Comparison of ENCODE assay signal across 18 cellular contexts in the genomic region with DNA sequence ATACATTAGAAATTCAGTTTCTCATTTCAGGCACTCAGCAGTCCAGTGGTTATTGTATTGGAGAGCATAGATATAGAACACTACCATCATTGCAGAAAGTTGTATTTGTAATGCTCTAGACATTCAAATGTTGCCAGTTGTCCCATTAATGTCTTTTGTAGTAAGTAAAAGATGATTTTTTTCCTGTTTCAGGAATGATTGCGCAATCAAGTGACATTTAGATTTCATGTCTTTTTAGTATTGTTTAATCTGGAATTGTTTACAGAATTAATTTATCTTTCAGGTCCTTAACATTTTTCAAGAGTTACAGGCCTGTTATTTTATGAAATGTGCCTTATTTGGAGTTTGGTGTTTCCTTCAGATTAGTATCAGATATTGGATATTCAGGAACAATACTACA.
"Had no signal": no experiment of that assay in that cellular context is flagged by ENCODE, and none has a peak within 500 bp of the region (broad histone marks: within the 10 kb centered on the region; RNA-seq: fewer than 3 reads in every experiment).

No MANE protein-coding gene starts in this region.

- H3K4me3 ChIP-seq: cardiac muscle cell, esophagus squamous epithelium, lung, mucosa of descending colon, tibial nerve had no signal

- DNase-seq: activated CD4-positive, alpha-beta memory T cell treated with anti-CD3 and anti-CD28 coated beads, Interleukin-2, amount 10 ng/mL, durations not matched to agents 7 days and 5 days; activated CD4-positive, alpha-beta T cell treated with anti-CD3 and anti-CD28 coated beads for 36 hours; activated CD8-positive, alpha-beta memory T cell treated with anti-CD3 and anti-CD28 coated beads, Interleukin-2, amount 50 U/mL, for 4 hours; esophagus squamous epithelium; glutamatergic neuron; left cardiac atrium; mucosa of descending colon; naive thymus-derived CD8-positive, alpha-beta T cell; posterior cingulate gyrus; right cardiac atrium; stimulated activated CD4-positive, alpha-beta T cell treated with anti-CD3 and anti-CD28 coated beads, Interleukin-2, amount 100 ng/mL, for 24 hours; stimulated activated naive B cell treated with anti-CD40 and anti-IgM and Interleukin-4, amounts not matched to agents 10 μg/mL and 1 μg/mL and 100 μg/mL, for 72 hours; T-helper 9 cell; WERI-Rb-1 had no signal

- H3K9me3 ChIP-seq: esophagus squamous epithelium, mucosa of descending colon, neutrophil, tibial nerve had no signal

- H3K27ac ChIP-seq: cardiac muscle cell, esophagus squamous epithelium, neutrophil, tibial nerve, WERI-Rb-1 had no signal

- H3K36me3 ChIP-seq: cardiac muscle cell, esophagus squamous epithelium, neutrophil, tibial nerve, WERI-Rb-1 had no signal

- H3K4me1 ChIP-seq: esophagus squamous epithelium, tibial nerve had no signal

- H3K27me3 ChIP-seq: cardiac muscle cell, esophagus squamous epithelium, neutrophil, tibial nerve had no signal
